Comparison of ENCODE assay signal across 2 cellular contexts in genomic region chr5:87319469-87319868, GRCh38.
TF ChIP-seq lines count a peak whose summit lies in the region.

No MANE protein-coding gene starts in this region.

TF ChIP-seq in A549, 52 proteins besides CTCF, POLR2A, EP300 and RAD21:
- TF ChIP-seq ZFP36 (IDR thresholded peaks at IDR 0.05; ENCODE audit: borderline replicate concordance, partially characterized antibody): peak; percentile 56
- TF ChIP-seq CHD4 (IDR thresholded peaks at IDR 0.05; ENCODE audit: borderline replicate concordance): no peak

TF ChIP-seq in GM12878, 131 proteins besides CTCF, POLR2A, EP300 and RAD21:
- TF ChIP-seq, protein P1, sequence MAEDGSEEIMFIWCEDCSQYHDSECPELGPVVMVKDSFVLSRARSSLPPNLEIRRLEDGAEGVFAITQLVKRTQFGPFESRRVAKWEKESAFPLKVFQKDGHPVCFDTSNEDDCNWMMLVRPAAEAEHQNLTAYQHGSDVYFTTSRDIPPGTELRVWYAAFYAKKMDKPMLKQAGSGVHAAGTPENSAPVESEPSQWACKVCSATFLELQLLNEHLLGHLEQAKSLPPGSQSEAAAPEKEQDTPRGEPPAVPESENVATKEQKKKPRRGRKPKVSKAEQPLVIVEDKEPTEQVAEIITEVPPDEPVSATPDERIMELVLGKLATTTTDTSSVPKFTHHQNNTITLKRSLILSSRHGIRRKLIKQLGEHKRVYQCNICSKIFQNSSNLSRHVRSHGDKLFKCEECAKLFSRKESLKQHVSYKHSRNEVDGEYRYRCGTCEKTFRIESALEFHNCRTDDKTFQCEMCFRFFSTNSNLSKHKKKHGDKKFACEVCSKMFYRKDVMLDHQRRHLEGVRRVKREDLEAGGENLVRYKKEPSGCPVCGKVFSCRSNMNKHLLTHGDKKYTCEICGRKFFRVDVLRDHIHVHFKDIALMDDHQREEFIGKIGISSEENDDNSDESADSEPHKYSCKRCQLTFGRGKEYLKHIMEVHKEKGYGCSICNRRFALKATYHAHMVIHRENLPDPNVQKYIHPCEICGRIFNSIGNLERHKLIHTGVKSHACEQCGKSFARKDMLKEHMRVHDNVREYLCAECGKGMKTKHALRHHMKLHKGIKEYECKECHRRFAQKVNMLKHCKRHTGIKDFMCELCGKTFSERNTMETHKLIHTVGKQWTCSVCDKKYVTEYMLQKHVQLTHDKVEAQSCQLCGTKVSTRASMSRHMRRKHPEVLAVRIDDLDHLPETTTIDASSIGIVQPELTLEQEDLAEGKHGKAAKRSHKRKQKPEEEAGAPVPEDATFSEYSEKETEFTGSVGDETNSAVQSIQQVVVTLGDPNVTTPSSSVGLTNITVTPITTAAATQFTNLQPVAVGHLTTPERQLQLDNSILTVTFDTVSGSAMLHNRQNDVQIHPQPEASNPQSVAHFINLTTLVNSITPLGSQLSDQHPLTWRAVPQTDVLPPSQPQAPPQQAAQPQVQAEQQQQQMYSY (CRISPR knock-in tag; IDR thresholded peaks at IDR 0.05): no peak
- TF ChIP-seq ZBED1 (IDR thresholded peaks at IDR 0.05; ENCODE audit: borderline replicate concordance): no peak
- TF ChIP-seq STAT1 (conservative IDR thresholded peaks at IDR 0.05): no peak
- no peak for TF ChIP-seq REST (IDR thresholded peaks at IDR 0.05; ENCODE audit: low read depth, low read length)
- no peak for TF ChIP-seq HCFC1 (IDR thresholded peaks at IDR 0.05; ENCODE audit: low read length)
- TF ChIP-seq, protein P2, sequence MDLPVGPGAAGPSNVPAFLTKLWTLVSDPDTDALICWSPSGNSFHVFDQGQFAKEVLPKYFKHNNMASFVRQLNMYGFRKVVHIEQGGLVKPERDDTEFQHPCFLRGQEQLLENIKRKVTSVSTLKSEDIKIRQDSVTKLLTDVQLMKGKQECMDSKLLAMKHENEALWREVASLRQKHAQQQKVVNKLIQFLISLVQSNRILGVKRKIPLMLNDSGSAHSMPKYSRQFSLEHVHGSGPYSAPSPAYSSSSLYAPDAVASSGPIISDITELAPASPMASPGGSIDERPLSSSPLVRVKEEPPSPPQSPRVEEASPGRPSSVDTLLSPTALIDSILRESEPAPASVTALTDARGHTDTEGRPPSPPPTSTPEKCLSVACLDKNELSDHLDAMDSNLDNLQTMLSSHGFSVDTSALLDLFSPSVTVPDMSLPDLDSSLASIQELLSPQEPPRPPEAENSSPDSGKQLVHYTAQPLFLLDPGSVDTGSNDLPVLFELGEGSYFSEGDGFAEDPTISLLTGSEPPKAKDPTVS (IDR thresholded peaks at IDR 0.05; ENCODE audit: low read depth, low read length): no peak
- TF ChIP-seq HDAC2 (IDR thresholded peaks at IDR 0.05): no peak
- TF ChIP-seq SREBF1 (IDR thresholded peaks at IDR 0.05; ENCODE audit: low read length): no peak
- TF ChIP-seq ZNF592 (IDR thresholded peaks at IDR 0.05): no peak
- no peak for TF ChIP-seq CBX5 (IDR thresholded peaks at IDR 0.05; ENCODE audit: low read depth)
- no peak for TF ChIP-seq FOXM1 (IDR thresholded peaks at IDR 0.05; ENCODE audit: low read depth, low read length)
- TF ChIP-seq TBL1XR1 (IDR thresholded peaks at IDR 0.05; ENCODE audit: low read depth, low read length): no peak
- TF ChIP-seq ETV6 (conservative IDR thresholded peaks at IDR 0.05 in 1 of 2, IDR thresholded peaks at IDR 0.05 in 1 of 2; ENCODE audit: borderline replicate concordance in 1 of 2, low read depth in 1 of 2): no peak
- TF ChIP-seq RFX5 (IDR thresholded peaks at IDR 0.05; ENCODE audit: low read depth, low read length): no peak
- no peak for TF ChIP-seq SRF (IDR thresholded peaks at IDR 0.05; ENCODE audit: low read depth in 2 of 2, low read length in 2 of 2)
